Comparison of ENCODE assay signal across 16 cellular contexts in the genomic region with DNA sequence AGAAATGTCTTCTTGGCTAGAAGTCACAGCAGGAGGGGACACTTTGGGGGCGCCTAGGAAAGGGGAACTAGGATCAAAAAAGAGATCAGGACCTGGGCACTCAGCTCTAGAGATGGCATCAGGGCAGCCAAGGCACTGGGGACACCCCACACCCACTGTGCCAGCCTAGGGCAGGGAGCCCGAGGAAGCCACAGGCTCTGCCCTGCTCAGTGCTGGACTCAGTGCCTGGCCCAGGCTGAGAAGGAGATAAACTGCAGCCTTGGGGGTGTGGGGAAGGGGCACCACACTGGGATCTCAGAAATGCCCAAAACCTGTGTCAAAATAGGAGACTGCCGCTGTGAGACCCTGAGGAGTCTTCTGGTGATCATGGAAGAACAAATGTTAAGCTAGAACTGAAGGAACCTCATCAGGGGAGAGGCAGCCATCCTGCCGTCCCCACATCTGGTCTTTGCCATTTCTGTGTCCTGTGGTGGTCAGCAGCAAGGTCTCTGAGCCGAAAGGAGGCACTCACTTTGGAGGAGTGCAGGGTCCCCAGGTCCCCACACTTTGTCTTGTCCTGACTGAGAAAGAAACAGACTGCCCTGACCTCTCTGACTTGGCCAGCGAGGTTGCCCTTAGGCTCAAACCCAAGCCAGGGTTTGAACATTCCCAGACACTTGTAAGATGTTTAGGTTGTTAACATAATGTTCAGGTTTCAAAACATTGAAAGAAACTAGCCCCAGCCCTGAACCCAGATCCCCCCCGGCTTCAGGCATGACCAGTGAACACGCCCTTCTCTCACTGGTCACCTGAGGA. TPM values are rescaled to one million over a fixed set of nuclear protein-coding genes. Genes with fewer than 3 reads are reported as not detected.
DNase-seq lines count a peak whose midpoint lies in the region; ATAC-seq and TF ChIP-seq lines count a peak whose summit lies in the region.
"Had no signal": no experiment of that assay in that cellular context is flagged by ENCODE, and none has a peak within 500 bp of the region (broad histone marks: within the 10 kb centered on the region; RNA-seq: fewer than 3 reads in every experiment).

No MANE protein-coding gene starts in this region.

- H3K9me3 Mint-ChIP-seq in CD14-positive monocyte (no peaks in the 10 kb centered on the region), GM23338 (no peaks in the 10 kb centered on the region), naive B cell (no peaks in the 10 kb centered on the region)
- H3K9me3 Mint-ChIP-seq in activated T-helper 17 cell treated with anti-CD3 and anti-CD28 coated beads, Interleukin-2, amount 50 U/mL, for 72 hours, result no peaks in the 10 kb centered on the region

- no peak overlapping the region for H3K4me2 ChIP-seq in GM23338

- no peak for ATAC-seq in GM23338
- no peak for ATAC-seq in activated T-helper 17 cell treated with anti-CD3 and anti-CD28 coated beads, Interleukin-2, amount 50 U/mL, for 72 hours (replicated peaks)
- ATAC-seq in naive B cell (ENCODE audit: low read depth in 2 of 2), result no peak
- no peak for ATAC-seq in HG03565 (IDR thresholded peaks at IDR 0.05; ENCODE audit: unreplicated experiment)
- ATAC-seq in GM21423 (IDR thresholded peaks at IDR 0.05; ENCODE audit: unreplicated experiment), result no peak
- ATAC-seq: activated CD4-positive, CD25-positive, alpha-beta regulatory T cell treated with anti-CD3 and anti-CD28 coated beads, Interleukin-2, amount 50 U/mL, for 24 hours; left lobe of liver; pancreas had no signal

- H3K4me3 Mint-ChIP-seq in CD14-positive monocyte (no peak overlapping the region), GM23338 (peak overlapping the region; percentile 32), naive B cell (peak overlapping the region in 7 of 8 donors; percentile 40 to 88 (median 77))
- H3K4me3 Mint-ChIP-seq in activated T-helper 17 cell treated with anti-CD3 and anti-CD28 coated beads, Interleukin-2, amount 50 U/mL, for 72 hours, result peak overlapping the region; percentile 95

- no peak overlapping the region for H2AFZ ChIP-seq in GM23338

- no peak overlapping the region for H3K27ac ChIP-seq in GM23338 (ENCODE audit: low read depth)
- H3K27ac ChIP-seq: pancreas, SJSA1 had no signal

- H3K9me2 ChIP-seq in GM23338 (ENCODE audit: insufficient read depth), result no peaks in the 10 kb centered on the region

- H3K36me3 Mint-ChIP-seq in CD14-positive monocyte, result peaks cover 32 to 47% of the 10 kb centered on the region in 2 donors
- H3K36me3 Mint-ChIP-seq in GM23338 (ENCODE audit: low read depth), result peaks cover 26% of the 10 kb centered on the region
- peaks cover 52% of the 10 kb centered on the region for H3K36me3 Mint-ChIP-seq in activated T-helper 17 cell treated with anti-CD3 and anti-CD28 coated beads, Interleukin-2, amount 50 U/mL, for 72 hours (ENCODE audit: low read depth)
- peaks cover 0 to 6% of the 10 kb centered on the region in 2 donors for H3K36me3 Mint-ChIP-seq in naive B cell

- no peak overlapping the region for H3K4me3 ChIP-seq in GM23338
- H3K4me3 ChIP-seq: pancreas, SJSA1 had no signal

- H3K27me3 ChIP-seq in GM23338 (ENCODE audit: insufficient read depth), result no peaks in the 10 kb centered on the region
- H3K27me3 ChIP-seq: pancreas, SJSA1, stomach had no signal

- peak overlapping the region in 6 of 7 donors; percentile 41 to 85 (median 58) for H3K27ac Mint-ChIP-seq in CD14-positive monocyte
- no peak overlapping the region for H3K27ac Mint-ChIP-seq in GM23338
- peak overlapping the region; percentile 89 for H3K27ac Mint-ChIP-seq in activated T-helper 17 cell treated with anti-CD3 and anti-CD28 coated beads, Interleukin-2, amount 50 U/mL, for 72 hours
- H3K27ac Mint-ChIP-seq in naive B cell, result peak overlapping the region in 4 of 6 donors; percentile 48 to 84 (median 64)

- peaks cover 28% of the 10 kb centered on the region for H3K79me2 ChIP-seq in GM23338 (replicated peaks; ENCODE audit: insufficient read depth)

- H3F3A ChIP-seq in GM23338 (replicated peaks; ENCODE audit: low read depth), result peaks cover 9% of the 10 kb centered on the region; the same call in 1 of the 2 replicates

- DNase-seq in CD14-positive monocyte (ENCODE audit: low spot score), result no peak
- DNase-seq in GM23338 (ENCODE audit: low spot score), result no peak
- DNase-seq in naive B cell, result no peak
- DNase-seq in COLO668 (lab: John Stamatoyannopoulos, UW; ENCODE audit: unreplicated experiment), result no peak
- DNase-seq in superior temporal gyrus (ENCODE audit: extremely low spot score), result no peak
- DNase-seq: COR-L47, NCI-H1092 treated with DMSO at 0.1 percent for 48 hours, NCI-H524, stomach had no signal

- intact Hi-C loops in CD14-positive monocyte (cut with micrococcal nuclease), result loop anchor here (2.0 to 5.0 kb wide), 3 partner anchors 19 to 252 kb away; a partner anchor contains a TSS

- H4K20me1 ChIP-seq in GM23338 (replicated peaks; ENCODE audit: insufficient read depth), result peaks cover 14% of the 10 kb centered on the region

- H3K27me3 Mint-ChIP-seq in CD14-positive monocyte (ENCODE audit: low read depth in 3 of 3) (peaks cover 0 to 2% (median 0%) of the 10 kb centered on the region in 3 donors), GM23338 (ENCODE audit: insufficient read depth, low read depth, poor library complexity) (peaks cover 12% of the 10 kb centered on the region), naive B cell (no peaks in the 10 kb centered on the region)
- H3K27me3 Mint-ChIP-seq in activated T-helper 17 cell treated with anti-CD3 and anti-CD28 coated beads, Interleukin-2, amount 50 U/mL, for 72 hours, result no peaks in the 10 kb centered on the region

- H3K4me1 ChIP-seq in GM23338 (ENCODE audit: insufficient read depth), result no peaks in the 10 kb centered on the region; the same call in 1 of the 2 replicates

- TF ChIP-seq CTCF in CD14-positive monocyte (IDR thresholded peaks at IDR 0.05) (no peak), GM23338 (conservative IDR thresholded peaks at IDR 0.05; ENCODE audit: low read depth in 2 of 2) (no peak)

- H3K4me1 Mint-ChIP-seq in CD14-positive monocyte, result peaks cover 27% of the 10 kb centered on the region
- H3K4me1 Mint-ChIP-seq in GM23338, result peaks cover 10% of the 10 kb centered on the region
- peaks cover 6% of the 10 kb centered on the region for H3K4me1 Mint-ChIP-seq in activated T-helper 17 cell treated with anti-CD3 and anti-CD28 coated beads, Interleukin-2, amount 50 U/mL, for 72 hours
- peaks cover 18 to 37% (median 35%) of the 10 kb centered on the region in 3 donors for H3K4me1 Mint-ChIP-seq in naive B cell

- no peaks in the 10 kb centered on the region for H3K36me3 ChIP-seq in GM23338 (ENCODE audit: insufficient read depth)

TF ChIP-seq in GM23338, 12 proteins besides CTCF, POLR2A, EP300 and RAD21 (continues in another document):
- no peak for TF ChIP-seq JUNB (IDR thresholded peaks at IDR 0.05; ENCODE audit: unreplicated experiment)
- no peak for TF ChIP-seq ZNF114 (CRISPR knock-in tag; IDR thresholded peaks at IDR 0.05)
- TF ChIP-seq NANOG (IDR thresholded peaks at IDR 0.05; ENCODE audit: borderline replicate concordance), result no peak
- no peak for TF ChIP-seq EZH2phosphoT487 (IDR thresholded peaks at IDR 0.05; ENCODE audit: unreplicated experiment)

RNA-seq across cellular contexts. Expression of a gene that starts 2.3 kb away (rescaled TPM):
- polyA plus RNA-seq in CD14-positive monocyte (10 to 100 TPM; 18.2 to 20.7 TPM), GM23338 (2016; fragmentation: Nextera tagmentation; extraction: Ambion mirVana) (16.7 and 18.6 TPM in 2 replicates), naive B cell (ENCODE audit: low read depth in 6 of 6) (10 to 100 TPM; 35.6 to 62.9 (median 45.8) TPM)
- 19.0 and 24.6 TPM in 2 replicates for total RNA-seq in GM23338 (2014; rRNA removed; shearing (Covaris generic))
- total RNA-seq in activated T-helper 17 cell treated with anti-CD3 and anti-CD28 coated beads, Interleukin-2, amount 50 U/mL, for 72 hours, result 10 to 100 TPM; 43.8 to 55.8 TPM

RNA-seq across cellular contexts. Expression of a gene that starts 2.4 kb away (rescaled TPM):
- polyA plus RNA-seq in CD14-positive monocyte (10 to 100 TPM; 24.2 to 28.3 TPM), GM23338 (2016; fragmentation: Nextera tagmentation; extraction: Ambion mirVana) (21.5 and 25.0 TPM in 2 replicates), naive B cell (ENCODE audit: low read depth in 6 of 6) (10 to 100 TPM; 25.5 to 58.2 (median 28.1) TPM)
- total RNA-seq in GM23338 (2014; rRNA removed; shearing (Covaris generic)), result 25.5 and 39.2 TPM in 2 replicates
- 10 to 100 TPM; 18.3 to 24.7 TPM for total RNA-seq in activated T-helper 17 cell treated with anti-CD3 and anti-CD28 coated beads, Interleukin-2, amount 50 U/mL, for 72 hours

RNA-seq across cellular contexts. Expression of a gene that starts 9.0 kb away (rescaled TPM):
- polyA plus RNA-seq in CD14-positive monocyte (not detected), GM23338 (2016; fragmentation: Nextera tagmentation; extraction: Ambion mirVana) (not detected in 2 replicates), naive B cell (ENCODE audit: low read depth in 6 of 6) (not detected)
- 0.28 and 3.8 TPM in 2 replicates for total RNA-seq in GM23338 (2014; rRNA removed; shearing (Covaris generic))
- not detected for total RNA-seq in activated T-helper 17 cell treated with anti-CD3 and anti-CD28 coated beads, Interleukin-2, amount 50 U/mL, for 72 hours

RNA-seq across cellular contexts. Expression of a gene that starts 31.0 kb away (rescaled TPM):
- under 1 TPM; 0.39 to 0.62 TPM for polyA plus RNA-seq in CD14-positive monocyte
- total RNA-seq in GM23338 (2014; rRNA removed; shearing (Covaris generic)), result 3.6 and 12.2 TPM in 2 replicates
- 4.7 and 7.4 TPM in 2 replicates for polyA plus RNA-seq in GM23338 (2016; fragmentation: Nextera tagmentation; extraction: Ambion mirVana)
- 10 to 100 TPM in 1 of 2 donors, 1 to 10 TPM in 1; 9.8 to 24.8 TPM for total RNA-seq in activated T-helper 17 cell treated with anti-CD3 and anti-CD28 coated beads, Interleukin-2, amount 50 U/mL, for 72 hours
- 10 to 100 TPM in 1 of 6 donors, 1 to 10 TPM in 5; 4.9 to 19.0 (median 8.8) TPM for polyA plus RNA-seq in naive B cell (ENCODE audit: low read depth in 6 of 6)

RNA-seq across cellular contexts. Expression of a gene that starts 34.1 kb away (rescaled TPM):
- polyA plus RNA-seq in CD14-positive monocyte (1 to 10 TPM in 1 of 2 donors, under 1 TPM in 1; 0.46 to 1.5 TPM), GM23338 (2016; fragmentation: Nextera tagmentation; extraction: Ambion mirVana) (22.8 and 25.3 TPM in 2 replicates), naive B cell (ENCODE audit: low read depth in 6 of 6) (1 to 10 TPM in 3 of 6 donors, under 1 TPM in 2, not detected in 1; 0.36 to 1.4 (median 1.3) TPM)
- total RNA-seq in GM23338 (2014; rRNA removed; shearing (Covaris generic)), result 33.8 and 42.0 TPM in 2 replicates
- 10 to 100 TPM; 30.5 to 35.1 TPM for total RNA-seq in activated T-helper 17 cell treated with anti-CD3 and anti-CD28 coated beads, Interleukin-2, amount 50 U/mL, for 72 hours

Comparison
In these comparisons a context has a peak if more than half of its experiments do, and no peak if none do; other contexts are left out.
1. H3K4me3 Mint-ChIP-seq: peak in GM23338 (single experiment), activated T-helper 17 cell treated with anti-CD3 and anti-CD28 coated beads, Interleukin-2, amount 50 U/mL, for 72 hours (single experiment) and naive B cell (7 of 8); none in CD14-positive monocyte (0 of 2).